Comparison of ENCODE assay signal across 1 cellular context in genomic region chr2:181570833-181571661, GRCh38.
TF ChIP-seq lines count a peak whose summit lies in the region.

No MANE protein-coding gene starts in this region.

TF ChIP-seq in GM23338, 12 proteins besides CTCF, POLR2A, EP300 and RAD21 (continued from another document):
- TF ChIP-seq JUNB (IDR thresholded peaks at IDR 0.05; ENCODE audit: unreplicated experiment) (no peak), ZNF331 (CRISPR knock-in tag; IDR thresholded peaks at IDR 0.05; ENCODE audit: low read depth) (no peak), ZNF114 (CRISPR knock-in tag; IDR thresholded peaks at IDR 0.05) (no peak)
- TF ChIP-seq, protein P1, sequence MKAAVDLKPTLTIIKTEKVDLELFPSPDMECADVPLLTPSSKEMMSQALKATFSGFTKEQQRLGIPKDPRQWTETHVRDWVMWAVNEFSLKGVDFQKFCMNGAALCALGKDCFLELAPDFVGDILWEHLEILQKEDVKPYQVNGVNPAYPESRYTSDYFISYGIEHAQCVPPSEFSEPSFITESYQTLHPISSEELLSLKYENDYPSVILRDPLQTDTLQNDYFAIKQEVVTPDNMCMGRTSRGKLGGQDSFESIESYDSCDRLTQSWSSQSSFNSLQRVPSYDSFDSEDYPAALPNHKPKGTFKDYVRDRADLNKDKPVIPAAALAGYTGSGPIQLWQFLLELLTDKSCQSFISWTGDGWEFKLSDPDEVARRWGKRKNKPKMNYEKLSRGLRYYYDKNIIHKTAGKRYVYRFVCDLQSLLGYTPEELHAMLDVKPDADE (IDR thresholded peaks at IDR 0.05), result no peak
